8 cellular contexts compared by ENCODE assay signal in the genomic region with DNA sequence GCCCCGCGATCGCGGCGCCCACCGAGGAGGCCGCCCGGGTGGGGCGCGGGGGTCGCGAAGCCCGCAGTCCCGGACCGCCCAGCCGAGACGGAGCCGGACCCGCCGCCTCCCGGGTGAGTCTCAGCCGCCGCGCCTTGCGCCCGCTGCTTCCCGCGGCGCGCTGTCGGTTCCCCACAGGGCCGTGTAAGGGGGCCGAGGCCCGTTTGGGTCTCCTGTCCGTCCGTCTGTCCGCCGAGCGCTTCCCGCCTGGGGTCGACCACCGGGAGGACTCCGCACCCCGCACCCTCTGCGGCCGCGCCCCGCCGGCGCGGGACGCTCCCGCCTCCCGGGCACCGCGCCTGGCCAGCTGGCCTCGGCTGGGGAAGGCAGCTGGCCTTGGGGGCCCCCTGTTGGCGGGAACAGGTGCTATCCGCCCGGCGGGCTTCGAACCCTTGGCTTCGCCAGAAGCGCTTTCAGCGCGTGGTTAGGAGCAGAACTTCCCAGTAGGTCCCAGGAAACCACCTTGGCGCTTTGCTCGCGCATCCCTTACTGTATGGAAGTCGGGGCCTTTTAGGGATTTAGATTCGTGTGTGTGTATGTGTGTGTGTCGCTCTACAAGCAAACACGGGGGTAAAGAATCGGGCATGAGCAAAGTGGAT. TPM values are rescaled to one million over a fixed set of nuclear protein-coding genes. Genes with fewer than 3 reads are reported as not detected.
DNase-seq lines count a peak whose midpoint lies in the region; ATAC-seq and TF ChIP-seq lines count a peak whose summit lies in the region.

No MANE protein-coding gene starts in this region.

- H3K27ac ChIP-seq in A673 (ENCODE audit: low read depth, low read length, poor library complexity, severe bottlenecking) (no peak overlapping the region), right cardiac atrium (ENCODE audit: low read length) (peak overlapping the region; percentile 9), psoas muscle (peak overlapping the region; percentile 1)

- peaks cover 13% of the 10 kb centered on the region for H3K4me1 ChIP-seq in A673 (ENCODE audit: insufficient read depth, low read length, poor library complexity, severe bottlenecking)
- H3K4me1 ChIP-seq in right cardiac atrium (ENCODE audit: control insufficient read depth, insufficient read depth, low read length): no peaks in the 10 kb centered on the region
- H3K4me1 ChIP-seq in psoas muscle: no peaks in the 10 kb centered on the region

- POLR2A ChIA-PET in A673 (lab: Charles Lee; ENCODE audit: low non-redundant PET): no interaction called here

- intact Hi-C loops in A673 (cut with micrococcal nuclease; ENCODE audit: unreplicated experiment): no loop called here
- intact Hi-C loops in right cardiac atrium (cut with DNase I): loop anchor here in 3 of 4 donors (5.0 to 10.0 kb wide), 2 partner anchors 118 to 151 kb away; no protein-coding TSS in a partner anchor
- intact Hi-C loops in psoas muscle (cut with DNase I): no loop called here

- H3K9me3 ChIP-seq in A673 (ENCODE audit: low read depth, low read length, poor library complexity, severe bottlenecking) (no peaks in the 10 kb centered on the region), right cardiac atrium (ENCODE audit: control insufficient read depth, low read length) (no peaks in the 10 kb centered on the region), psoas muscle (no peaks in the 10 kb centered on the region)

- H3K4me3 ChIP-seq in A673 (ENCODE audit: low read depth, low read length, poor library complexity, severe bottlenecking): peak overlapping the region; percentile 62
- no peak overlapping the region; the same call in 1 of the 2 replicates for H3K4me3 ChIP-seq in GM06990 (replicated peaks; ENCODE audit: low read depth, low read length)
- peak overlapping the region; percentile 58 for H3K4me3 ChIP-seq in right cardiac atrium (ENCODE audit: low read length)
- peak overlapping the region; percentile 61 for H3K4me3 ChIP-seq in psoas muscle

- CTCF ChIA-PET in A673 (lab: Charles Lee): interaction anchor here (0.7 kb wide), 1 partner anchor 23 kb away, joined by 3 read pairs; no protein-coding TSS in a partner anchor

- BruUV-seq in A673 (replicated peaks; lab: Mats Ljungman, UMichigan): no TSS peak

- DNase-seq in A673 (ENCODE audit: low spot score) (peak; percentile 66), GM06990 (ENCODE audit: extremely low read depth, insufficient read length) (no peak), NCI-H510A (lab: John Stamatoyannopoulos, UW) (peak; percentile 76), anterior cingulate cortex (lab: John Stamatoyannopoulos, UW) (peak in 34 of 58 donors; percentile 6 to 62 (median 30)), right cardiac atrium (peak; percentile 72 to 85 (median 83)), psoas muscle (peak; percentile 66 to 72), MV-4-11 (lab: John Stamatoyannopoulos, UW) (no peak)

- TF ChIP-seq CTCF in A673 (conservative IDR thresholded peaks at IDR 0.05; ENCODE audit: low read depth, low read length): peak; percentile 58
- TF ChIP-seq CTCF in GM06990 (IDR thresholded peaks at IDR 0.05; ENCODE audit: insufficient read depth, low read length, poor library complexity, severe bottlenecking): peak; percentile 46
- TF ChIP-seq CTCF in psoas muscle (IDR thresholded peaks at IDR 0.05): peak; percentile 32

- peak; percentile 46 to 50 for ATAC-seq in right cardiac atrium
- peak; percentile 17 to 55 (median 46) for ATAC-seq in psoas muscle
- ATAC-seq in HG02610 (IDR thresholded peaks at IDR 0.05; ENCODE audit: unreplicated experiment): no peak

- H3K27me3 ChIP-seq in A673 (replicated peaks; ENCODE audit: insufficient read depth, low read depth, low read length, poor library complexity): no peaks in the 10 kb centered on the region
- H3K27me3 ChIP-seq in GM06990 (replicated peaks; ENCODE audit: control insufficient read depth, insufficient read depth, low read length): peaks cover 1% of the 10 kb centered on the region; the same call in 1 of the 2 replicates
- H3K27me3 ChIP-seq in right cardiac atrium (ENCODE audit: control insufficient read depth, insufficient read depth): no peaks in the 10 kb centered on the region
- H3K27me3 ChIP-seq in psoas muscle (ENCODE audit: insufficient read depth in 3 of 3, low read length in 2 of 3): peaks cover 0 to 52% (median 7%) of the 10 kb centered on the region in 3 donors

- H3K36me3 ChIP-seq in A673 (ENCODE audit: insufficient read depth, low read length, poor library complexity, severe bottlenecking) (no peaks in the 10 kb centered on the region), GM06990 (ENCODE audit: control insufficient read depth, insufficient read depth, low read length) (no peaks in the 10 kb centered on the region), psoas muscle (ENCODE audit: insufficient read depth in 1 of 2, low read depth in 1 of 2) (no peaks in the 10 kb centered on the region)

- WGBS in right cardiac atrium: 1% methylated on average over 74 of the region's 74 CpGs
- WGBS in psoas muscle, 3 donors: 1% methylated on average over 54 to 74 of the region's 74 CpGs

RNA-seq across cellular contexts. Expression of gene TMEM51, which starts 0.4 kb away (rescaled TPM):
- 1.7 TPM in 2 replicates for total RNA-seq in A673 (2021)
- total RNA-seq in right cardiac atrium: 1 to 10 TPM; 3.7 to 5.4 (median 4.6) TPM
- polyA plus RNA-seq in right cardiac atrium: 4.3 TPM
- total RNA-seq in psoas muscle: 1 to 10 TPM in 2 of 4 donors, under 1 TPM in 2; 0.67 to 1.7 (median 1.1) TPM
- under 1 TPM; 0.70 to 0.99 (median 0.97) TPM for polyA plus RNA-seq in psoas muscle

Comparison
In these comparisons a context has a peak if more than half of its experiments do, and no peak if none do; other contexts are left out.
1. DNase-seq: peak in A673 (single experiment), NCI-H510A (single experiment), anterior cingulate cortex (34 of 58), right cardiac atrium (3 of 3) and psoas muscle (2 of 2); none in GM06990 (single experiment) and MV-4-11 (single experiment).
2. intact Hi-C loops: an anchor here in right cardiac atrium (5.0 to 10.0 kb wide); none called in A673 and psoas muscle.
3. Peak in every context shown above with its lines, with median percentiles within 50 percentile points of each other: CTCF ChIP-seq.